Comparison of ENCODE assay signal across 19 cellular contexts in the genomic region with DNA sequence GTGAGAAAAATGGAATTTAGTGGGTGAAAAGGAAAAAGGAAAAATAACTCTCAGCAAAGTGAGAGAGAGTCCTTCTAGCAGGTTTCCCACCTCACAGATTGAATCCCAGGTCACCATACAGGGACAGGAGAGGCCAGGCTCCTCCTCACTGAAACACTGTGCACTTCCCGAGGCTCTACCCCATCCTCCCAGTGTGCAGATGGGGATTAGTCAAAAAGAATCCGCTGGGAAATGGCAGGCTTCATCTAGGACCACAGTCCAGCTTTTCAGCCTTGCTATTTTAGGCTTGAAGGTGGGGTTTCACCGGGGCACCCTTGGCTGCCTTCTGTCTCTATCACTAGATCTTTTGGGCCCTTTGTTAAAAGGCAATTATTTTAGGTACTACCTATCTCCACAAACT. TPM values are rescaled to one million over a fixed set of nuclear protein-coding genes. Genes with fewer than 3 reads are reported as not detected.
DNase-seq lines count a peak whose midpoint lies in the region; ATAC-seq, FAIRE-seq and TF ChIP-seq lines count a peak whose summit lies in the region.
"Had no signal": no experiment of that assay in that cellular context is flagged by ENCODE, and none has a peak within 500 bp of the region (broad histone marks: within the 10 kb centered on the region; RNA-seq: fewer than 3 reads in every experiment).

No MANE protein-coding gene starts in this region.

- no peaks in the 10 kb centered on the region for H3K36me3 Mint-ChIP-seq in neural progenitor cell
- H3K36me3 Mint-ChIP-seq: CD8-positive, alpha-beta T cell; IgD-negative memory B cell had no signal

- no peak overlapping the region for H2AFZ ChIP-seq in neural progenitor cell (replicated peaks)

- no peak for ATAC-seq in HG03039 (IDR thresholded peaks at IDR 0.05; ENCODE audit: unreplicated experiment)
- ATAC-seq: CD8-positive, alpha-beta T cell; HepG2 had no signal

- no peak overlapping the region for H3K9ac ChIP-seq in neural progenitor cell
- H3K9ac ChIP-seq: BLaER1 treated with 17β-estradiol and CSF1 and Interleukin-3, amounts not matched to agents 10 nM and 100 nM had no signal

- no peaks in the 10 kb centered on the region for H3K4me1 ChIP-seq in neural progenitor cell
- H3K4me1 ChIP-seq: BLaER1 treated with 17β-estradiol and CSF1 and Interleukin-3, amounts not matched to agents 10 nM and 100 nM had no signal

- peaks cover 5% of the 10 kb centered on the region for H3K27me3 Mint-ChIP-seq in neural progenitor cell (ENCODE audit: insufficient read depth, low read depth)
- H3K27me3 Mint-ChIP-seq: IgD-negative memory B cell had no signal

- H3K27ac ChIP-seq in WERI-Rb-1 (peak overlapping the region; percentile 59), neural progenitor cell (no peak overlapping the region), substantia nigra (ENCODE audit: low read depth, low read length, poor library complexity, severe bottlenecking) (no peak overlapping the region)
- H3K27ac ChIP-seq: BLaER1 treated with 17β-estradiol and CSF1 and Interleukin-3, amounts not matched to agents 10 nM and 100 nM had no signal

- H3K4me3 ChIP-seq in WERI-Rb-1 (ENCODE audit: low read depth, low read length): peak overlapping the region; percentile 37
- no peak overlapping the region for H3K4me3 ChIP-seq in neural progenitor cell
- H3K4me3 ChIP-seq: BLaER1 treated with 17β-estradiol and CSF1 and Interleukin-3, amounts not matched to agents 10 nM and 100 nM had no signal

- H3K27me3 ChIP-seq in WERI-Rb-1 (ENCODE audit: insufficient read depth, low read depth, severe bottlenecking) (no peaks in the 10 kb centered on the region), neural progenitor cell (no peaks in the 10 kb centered on the region)
- H3K27me3 ChIP-seq: BLaER1 treated with 17β-estradiol and CSF1 and Interleukin-3, amounts not matched to agents 10 nM and 100 nM had no signal

- no peaks in the 10 kb centered on the region for H3K79me2 ChIP-seq in neural progenitor cell (ENCODE audit: low read depth)

- H3K9me3 ChIP-seq in WERI-Rb-1 (ENCODE audit: severe bottlenecking) (no peaks in the 10 kb centered on the region), neural progenitor cell (ENCODE audit: low read depth) (no peaks in the 10 kb centered on the region)

- H3K9me3 Mint-ChIP-seq in neural progenitor cell: peaks cover 3% of the 10 kb centered on the region
- H3K9me3 Mint-ChIP-seq: CD8-positive, alpha-beta T cell had no signal

- H3K4me1 Mint-ChIP-seq in neural progenitor cell: peaks cover 15% of the 10 kb centered on the region
- H3K4me1 Mint-ChIP-seq: B cell, IgD-negative memory B cell had no signal

- TF ChIP-seq CTCF in D721Med (IDR thresholded peaks at IDR 0.05; ENCODE audit: insufficient read depth, missing control alignments) (no peak), WERI-Rb-1 (IDR thresholded peaks at IDR 0.05; ENCODE audit: low read depth, low read length) (no peak), neural progenitor cell (IDR thresholded peaks at IDR 0.05) (no peak)

- H3F3A ChIP-seq in neural progenitor cell (ENCODE audit: low read depth): no peaks in the 10 kb centered on the region

- no peaks in the 10 kb centered on the region for H4K20me1 ChIP-seq in neural progenitor cell (ENCODE audit: low read depth)
- H4K20me1 ChIP-seq: BLaER1 treated with 17β-estradiol and CSF1 and Interleukin-3, amounts not matched to agents 10 nM and 100 nM had no signal

- H3K36me3 ChIP-seq in WERI-Rb-1: no peaks in the 10 kb centered on the region
- no peaks in the 10 kb centered on the region for H3K36me3 ChIP-seq in neural progenitor cell
- H3K36me3 ChIP-seq: BLaER1 treated with 17β-estradiol and CSF1 and Interleukin-3, amounts not matched to agents 10 nM and 100 nM had no signal

- peak overlapping the region; percentile 60 for H3K27ac Mint-ChIP-seq in neural progenitor cell
- H3K27ac Mint-ChIP-seq: B cell; CD8-positive, alpha-beta T cell; H9; IgD-negative memory B cell had no signal

- no peak overlapping the region for H3K4me2 ChIP-seq in neural progenitor cell
- H3K4me2 ChIP-seq: BLaER1 treated with 17β-estradiol and CSF1 and Interleukin-3, amounts not matched to agents 10 nM and 100 nM had no signal

- peak; percentile 11 for FAIRE-seq in D721Med (lab: Jason Lieb, UNC)
- FAIRE-seq: G401.6, GM12891, GM18507, H1, HepG2 had no signal

- H3K4me3 Mint-ChIP-seq in neural progenitor cell: no peak overlapping the region
- H3K4me3 Mint-ChIP-seq: B cell; CD8-positive, alpha-beta T cell; H9; IgD-negative memory B cell had no signal

- no peak for DNase-seq in D721Med (ENCODE audit: insufficient read length, low spot score)
- DNase-seq in NCI-H524 (lab: John Stamatoyannopoulos, UW): peak; percentile 31 to 75
- peak; percentile 83 for DNase-seq in WERI-Rb-1
- no peak for DNase-seq in neural progenitor cell (ENCODE audit: low spot score)
- no peak for DNase-seq in substantia nigra (lab: John Stamatoyannopoulos, UW)
- no peak for DNase-seq in activated CD4-positive, alpha-beta T cell treated with anti-CD3 and anti-CD28 coated beads for 4 hours
- DNase-seq: Calu3; CD8-positive, alpha-beta T cell; H9; KBM-7 had no signal

RNA-seq across cellular contexts. Expression of a gene that starts 47.8 kb away (rescaled TPM):
- total RNA-seq in neural progenitor cell (ENCODE audit: low replicate concordance): 48.3 and 65.6 TPM in 2 replicates

RNA-seq across cellular contexts. Expression of a gene that starts 48.0 kb away (rescaled TPM):
- total RNA-seq in neural progenitor cell (ENCODE audit: low replicate concordance): 1.1 and 1.6 TPM in 2 replicates
- total RNA-seq: B cell; CD8-positive, alpha-beta T cell had no signal

Comparison
In these comparisons a context has a peak if more than half of its experiments do, and no peak if none do; other contexts are left out.
1. DNase-seq: peak in NCI-H524 (2 of 2) and WERI-Rb-1 (single experiment); none in D721Med (single experiment), neural progenitor cell (single experiment), substantia nigra (0 of 49) and activated CD4-positive, alpha-beta T cell treated with anti-CD3 and anti-CD28 coated beads for 4 hours (0 of 2).